ENCODE assay signal across 22 cellular contexts in genomic region chr6:44327096-44327495, GRCh38. TPM values are rescaled to one million over a fixed set of nuclear protein-coding genes. Genes with fewer than 3 reads are reported as not detected.
"Had no signal": no experiment of that assay in that cellular context is flagged by ENCODE, and none has a peak within 500 bp of the region (broad histone marks: within the 10 kb centered on the region; RNA-seq: fewer than 3 reads in every experiment).

No MANE protein-coding gene starts in this region.

- H3K27ac Mint-ChIP-seq: T-cell had no signal

- DNase-seq: KBM-7, MV-4-11, NCI-H1048, NCI-H1105, NCI-H1417, NCI-H1436 treated with DMSO at 0.1 percent for 48 hours, NCI-H1694, NCI-H187 treated with DMSO at 0.1 percent for 48 hours, NCI-H2029 treated with DMSO at 0.1 percent for 48 hours, NCI-H2171, NCI-H226, NCI-H446 treated with DMSO at 0.1 percent for 48 hours, NCI-H510A treated with DMSO at 0.1 percent for 48 hours, NCI-H526, SHP77 treated with DMSO at 0.1 percent for 48 hours, SJCRH30, SK-N-SH, SW 1271, T-cell had no signal

- H3K9me3 Mint-ChIP-seq: T-cell had no signal

- H3K36me3 Mint-ChIP-seq: T-cell had no signal

- H3K4me1 Mint-ChIP-seq: T-cell had no signal

- H3K4me3 Mint-ChIP-seq: T-cell had no signal

- ATAC-seq: T-cell had no signal

RNA-seq across cellular contexts. Expression of gene SPATS1, which starts 15.4 kb away (rescaled TPM):
- total RNA-seq: HT-29, LHCN-M2, MCF 10A, SJCRH30, T-cell had no signal
- polyA plus RNA-seq: SK-N-SH had no signal

RNA-seq across cellular contexts. Expression of gene TMEM151B, which starts 56.8 kb away (rescaled TPM):
- total RNA-seq: HT-29, LHCN-M2, MCF 10A had no signal
